In the genomic region with DNA sequence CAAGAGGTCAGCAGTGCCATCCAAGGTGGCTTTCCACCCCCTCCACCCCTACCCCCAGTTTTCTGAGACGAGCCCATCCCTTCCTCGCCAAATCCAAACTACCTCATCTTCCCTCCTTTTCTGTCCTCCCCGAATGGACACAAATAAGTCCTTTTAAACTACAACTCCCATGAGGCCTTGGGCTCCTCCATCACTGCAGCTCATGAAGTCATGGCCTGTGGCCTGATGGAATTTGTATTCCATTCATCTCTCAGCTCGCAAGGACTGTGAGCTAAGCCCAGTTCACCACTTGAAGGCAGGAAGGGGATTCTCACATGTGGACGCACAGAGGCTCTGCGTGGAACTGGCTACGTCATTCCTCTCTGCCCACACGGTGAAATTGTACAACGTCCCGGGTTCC, we compare ENCODE assay signal across 1 cellular context.
TF ChIP-seq lines count a peak whose summit lies in the region.

No MANE protein-coding gene starts in this region.

TF ChIP-seq in WTC11, 78 proteins besides CTCF, POLR2A, EP300 and RAD21 (continued from another document):
- TF ChIP-seq, protein P1, sequence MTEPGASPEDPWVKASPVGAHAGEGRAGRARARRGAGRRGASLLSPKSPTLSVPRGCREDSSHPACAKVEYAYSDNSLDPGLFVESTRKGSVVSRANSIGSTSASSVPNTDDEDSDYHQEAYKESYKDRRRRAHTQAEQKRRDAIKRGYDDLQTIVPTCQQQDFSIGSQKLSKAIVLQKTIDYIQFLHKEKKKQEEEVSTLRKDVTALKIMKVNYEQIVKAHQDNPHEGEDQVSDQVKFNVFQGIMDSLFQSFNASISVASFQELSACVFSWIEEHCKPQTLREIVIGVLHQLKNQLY (CRISPR knock-in tag; IDR thresholded peaks at IDR 0.05), result no peak
- TF ChIP-seq CREM (CRISPR knock-in tag; IDR thresholded peaks at IDR 0.05) (no peak), NFATC4 (CRISPR knock-in tag; IDR thresholded peaks at IDR 0.05) (no peak), ZNF416 (CRISPR knock-in tag; IDR thresholded peaks at IDR 0.05) (no peak), CREB1 (CRISPR knock-in tag; IDR thresholded peaks at IDR 0.05) (no peak)
- TF ChIP-seq, protein P2, sequence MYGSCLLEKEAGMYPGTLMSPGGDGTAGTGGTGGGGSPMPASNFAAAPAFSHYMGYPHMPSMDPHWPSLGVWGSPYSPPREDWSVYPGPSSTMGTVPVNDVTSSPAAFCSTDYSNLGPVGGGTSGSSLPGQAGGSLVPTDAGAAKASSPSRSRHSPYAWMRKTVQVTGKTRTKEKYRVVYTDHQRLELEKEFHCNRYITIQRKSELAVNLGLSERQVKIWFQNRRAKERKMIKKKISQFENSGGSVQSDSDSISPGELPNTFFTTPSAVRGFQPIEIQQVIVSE (CRISPR knock-in tag; IDR thresholded peaks at IDR 0.05; ENCODE audit: borderline replicate concordance), result no peak
